11 cellular contexts compared by ENCODE assay signal in genomic region chr12:56677680-56678079, GRCh38. TPM values are rescaled to one million over a fixed set of nuclear protein-coding genes. Genes with fewer than 3 reads are reported as not detected.
A peak's percentile ranks its signal among the peaks of the same experiment; 100 is the strongest.
DNase-seq lines count a peak whose midpoint lies in the region; ATAC-seq and TF ChIP-seq lines count a peak whose summit lies in the region.
"Had no signal": no experiment of that assay in that cellular context is flagged by ENCODE, and none has a peak within 500 bp of the region (broad histone marks: within the 10 kb centered on the region; RNA-seq: fewer than 3 reads in every experiment).

No MANE protein-coding gene starts in this region.

- TF ChIP-seq CTCF in 22Rv1 (IDR thresholded peaks at IDR 0.05) (no peak), stomach (IDR thresholded peaks at IDR 0.05) (no peak), left lung (IDR thresholded peaks at IDR 0.05) (no peak)

- H3K27me3 ChIP-seq in stomach (no peaks in the 10 kb centered on the region), left lung (no peaks in the 10 kb centered on the region)

- peaks cover 61% of the 10 kb centered on the region for H3K36me3 Mint-ChIP-seq in activated naive CD8-positive, alpha-beta T cell treated with anti-CD3 and anti-CD28 coated beads, Interleukin-2, amount 50 U/mL, for 24 hours (ENCODE audit: low read depth)

- no peak for TF ChIP-seq EP300 in stomach (IDR thresholded peaks at IDR 0.05)

- H3K27ac ChIP-seq in 22Rv1 (peak overlapping the region; percentile 0; the same call in 1 of the 2 replicates), stomach (no peak overlapping the region), left lung (no peak overlapping the region)

- H3K9me3 Mint-ChIP-seq in activated naive CD8-positive, alpha-beta T cell treated with anti-CD3 and anti-CD28 coated beads, Interleukin-2, amount 50 U/mL, for 24 hours = no peaks in the 10 kb centered on the region

- peaks cover 79% of the 10 kb centered on the region for H3K4me1 Mint-ChIP-seq in activated naive CD8-positive, alpha-beta T cell treated with anti-CD3 and anti-CD28 coated beads, Interleukin-2, amount 50 U/mL, for 24 hours

- no peak for TF ChIP-seq POLR2A in stomach (IDR thresholded peaks at IDR 0.05)

- no peaks in the 10 kb centered on the region for H3K9me3 ChIP-seq in stomach
- H3K9me3 ChIP-seq in left lung = no peaks in the 10 kb centered on the region

- H3K4me3 Mint-ChIP-seq in activated naive CD8-positive, alpha-beta T cell treated with anti-CD3 and anti-CD28 coated beads, Interleukin-2, amount 50 U/mL, for 24 hours = peak overlapping the region; percentile 32

- H3K27me3 Mint-ChIP-seq in activated naive CD8-positive, alpha-beta T cell treated with anti-CD3 and anti-CD28 coated beads, Interleukin-2, amount 50 U/mL, for 24 hours = no peaks in the 10 kb centered on the region

- no peak overlapping the region for H3K4me3 ChIP-seq in stomach
- no peak overlapping the region for H3K4me3 ChIP-seq in left lung

- no peak for DNase-seq in activated naive CD8-positive, alpha-beta T cell treated with anti-CD3 and anti-CD28 coated beads, Interleukin-2, amount 50 U/mL, for 24 hours
- DNase-seq in stomach (no peak), left lung (no peak), H4 (ENCODE audit: low spot score) (no peak), NCI-H146 treated with DMSO at 0.1 percent for 48 hours (lab: John Stamatoyannopoulos, UW; ENCODE audit: unreplicated experiment) (no peak)
- DNase-seq: foreskin melanocyte, NCI-H1092, PC-3 had no signal

- 70 to 81% (median 76%) methylated on average over 1 of the region's 1 CpG for WGBS in stomach, 5 donors

- intact Hi-C loops in stomach (cut with DNase I; ENCODE audit: low total_unique reads) = no loop called here
- intact Hi-C loops in left lung (cut with DNase I) = no loop called here

- ATAC-seq in GM18873 (IDR thresholded peaks at IDR 0.05; ENCODE audit: low FRiP score, unreplicated experiment) (peak; percentile 65), HG03108 (IDR thresholded peaks at IDR 0.05; ENCODE audit: unreplicated experiment) (peak; percentile 48), left lung (no peak)
- ATAC-seq in activated naive CD8-positive, alpha-beta T cell treated with anti-CD3 and anti-CD28 coated beads, Interleukin-2, amount 50 U/mL, for 24 hours = peak; percentile 74
- ATAC-seq: PC-3 had no signal

- H3K27ac Mint-ChIP-seq in activated naive CD8-positive, alpha-beta T cell treated with anti-CD3 and anti-CD28 coated beads, Interleukin-2, amount 50 U/mL, for 24 hours = peak overlapping the region; percentile 80

- peaks cover 19 to 88% (median 57%) of the 10 kb centered on the region in 4 donors for H3K4me1 ChIP-seq in stomach
- peaks cover 5 to 74% of the 10 kb centered on the region in 2 donors for H3K4me1 ChIP-seq in left lung

- peaks cover 0 to 21% (median 20%) of the 10 kb centered on the region in 4 donors for H3K36me3 ChIP-seq in stomach
- H3K36me3 ChIP-seq in left lung = peaks cover 0 to 48% of the 10 kb centered on the region in 2 donors

RNA-seq across cellular contexts. Expression of gene PTGES3, which starts 10.4 kb away (rescaled TPM):
- total RNA-seq in stomach (100 to 1,000 TPM in 1 of 5 donors, 10 to 100 TPM in 4; 43.3 to 120 (median 78.8) TPM), left lung (100 to 1,000 TPM; 164 to 210 TPM)
- 100 to 1,000 TPM in 2 of 3 donors, 10 to 100 TPM in 1; 97.7 to 145 (median 113) TPM for polyA plus RNA-seq in stomach
- 139 and 202 TPM in 2 replicates for total RNA-seq in H4 (2014; rRNA removed; shearing (Covaris generic))

RNA-seq across cellular contexts. Expression of gene ATP5F1B, which starts 31.9 kb away (rescaled TPM):
- 100 to 1,000 TPM; 183 to 604 (median 386) TPM for total RNA-seq in stomach
- 100 to 1,000 TPM; 505 to 573 (median 536) TPM for polyA plus RNA-seq in stomach
- 100 to 1,000 TPM; 433 to 487 TPM for total RNA-seq in left lung
- total RNA-seq in H4 (2014; rRNA removed; shearing (Covaris generic)) = 765 and 888 TPM in 2 replicates

RNA-seq across cellular contexts. Expression of gene NACA, which starts 47.4 kb away (rescaled TPM):
- 1,000 to 10,000 TPM in 2 of 5 donors, 100 to 1,000 TPM in 3; 366 to 1,322 (median 558) TPM for total RNA-seq in stomach
- 1,000 to 10,000 TPM; 1,626 to 2,450 (median 1,999) TPM for polyA plus RNA-seq in stomach
- total RNA-seq in left lung = 100 to 1,000 TPM; 531 to 592 TPM
- total RNA-seq in H4 (2014; rRNA removed; shearing (Covaris generic)) = 1,775 and 1,870 TPM in 2 replicates

RNA-seq across cellular contexts. Expression of gene BAZ2A, which starts 47.6 kb away (rescaled TPM):
- total RNA-seq in stomach = 100 to 1,000 TPM in 3 of 5 donors, 10 to 100 TPM in 2; 69.4 to 158 (median 112) TPM
- 10 to 100 TPM in 2 of 3 donors, 1 to 10 TPM in 1; 9.5 to 19.4 (median 11.6) TPM for polyA plus RNA-seq in stomach
- 10 to 100 TPM; 91.0 to 96.0 TPM for total RNA-seq in left lung
- total RNA-seq in H4 (2014; rRNA removed; shearing (Covaris generic)) = 22.2 and 28.4 TPM in 2 replicates
